Comparison of ENCODE assay signal across 8 cellular contexts in genomic region chr7:138949421-138950088, GRCh38. TPM values are rescaled to one million over a fixed set of nuclear protein-coding genes. Genes with fewer than 3 reads are reported as not detected.
"Had no signal": no experiment of that assay in that cellular context is flagged by ENCODE, and none has a peak within 500 bp of the region (broad histone marks: within the 10 kb centered on the region; RNA-seq: fewer than 3 reads in every experiment).

No MANE protein-coding gene starts in this region.

- H3K4me3 Mint-ChIP-seq: GM23338, H9, IgD-negative memory B cell had no signal

- H3K27ac Mint-ChIP-seq: GM23338, H9, IgD-negative memory B cell had no signal

- H3K4me1 Mint-ChIP-seq: IgD-negative memory B cell had no signal

- H3K9me3 Mint-ChIP-seq: GM23338, H9 had no signal

- FAIRE-seq: H1, H54, HepG2 had no signal

- ATAC-seq: GM23338, HepG2 had no signal

- H3K4me3 ChIP-seq: GM23338 had no signal

- H3K27ac ChIP-seq: HL-60 had no signal

- H3K36me3 Mint-ChIP-seq: IgD-negative memory B cell had no signal

- DNase-seq: H9, HCEC 1CT had no signal

RNA-seq across cellular contexts. Expression of gene KIAA1549, which starts 31.6 kb away (rescaled TPM):
- polyA plus RNA-seq: IgD-negative memory B cell had no signal
